Comparison of ENCODE assay signal across 22 cellular contexts in genomic region chr19:10670187-10670586, GRCh38. TPM values are rescaled to one million over a fixed set of nuclear protein-coding genes. Genes with fewer than 3 reads are reported as not detected.
DNase-seq lines count a peak whose midpoint lies in the region; ATAC-seq and TF ChIP-seq lines count a peak whose summit lies in the region.
"Had no signal": no experiment of that assay in that cellular context is flagged by ENCODE, and none has a peak within 500 bp of the region (broad histone marks: within the 10 kb centered on the region; RNA-seq: fewer than 3 reads in every experiment).

No MANE protein-coding gene starts in this region.

- peaks cover 57 to 100% (median 99%) of the 10 kb centered on the region in 11 experiments for H3K36me3 ChIP-seq in BLaER1 treated with 17β-estradiol and CSF1 and Interleukin-3, amounts not matched to agents 10 nM and 100 nM
- peaks cover 52 to 71% of the 10 kb centered on the region in 2 experiments for H3K36me3 ChIP-seq in HEK293 (ENCODE audit: control insufficient read depth in 2 of 2, insufficient read depth in 1 of 2, low read length in 2 of 2)
- H3K36me3 ChIP-seq: neural progenitor cell had no signal

- peak overlapping the region; percentile 42 to 75 (median 67); a peak in 20 of 22 replicates for H3K4me2 ChIP-seq in BLaER1 treated with 17β-estradiol and CSF1 and Interleukin-3, amounts not matched to agents 10 nM and 100 nM
- H3K4me2 ChIP-seq: neural progenitor cell had no signal

- no peak for TF ChIP-seq CTCF in HEK293 (tag by site-specific recombination; IDR thresholded peaks at IDR 0.05)

- CTCF ChIA-PET in HEK293 (lab: Yijun Ruan, JAX): interaction anchor here (0.6 kb wide), 1 partner anchor 23 kb away, joined by 3 read pairs; no protein-coding TSS in a partner anchor

- H3K27ac ChIP-seq in BLaER1 treated with 17β-estradiol and CSF1 and Interleukin-3, amounts not matched to agents 10 nM and 100 nM: no peak overlapping the region
- no peak overlapping the region for H3K27ac ChIP-seq in HEK293 (ENCODE audit: extremely low read depth, low read depth, low read length)
- H3K27ac ChIP-seq: C4-2B, HL-60, left lung, neural progenitor cell had no signal

- H3K4me3 Mint-ChIP-seq in effector memory CD8-positive, alpha-beta T cell: peak overlapping the region; percentile 3 to 52
- H3K4me3 Mint-ChIP-seq: neural progenitor cell had no signal

- peaks cover 76% of the 10 kb centered on the region for H3K36me3 Mint-ChIP-seq in effector memory CD8-positive, alpha-beta T cell (ENCODE audit: insufficient read depth)

- H3K27ac Mint-ChIP-seq in effector memory CD8-positive, alpha-beta T cell: peak overlapping the region; percentile 4 to 91
- H3K27ac Mint-ChIP-seq: neural progenitor cell had no signal

- POLR2A ChIA-PET in HEK293 (lab: Yijun Ruan, JAX): no interaction called here

- H3K9me3 ChIP-seq in BLaER1 treated with 17β-estradiol and CSF1 and Interleukin-3, amounts not matched to agents 10 nM and 100 nM (replicated peaks in 1 of 11): no peaks in the 10 kb centered on the region
- no peaks in the 10 kb centered on the region for H3K9me3 ChIP-seq in HEK293 (ENCODE audit: control insufficient read depth, insufficient read depth, low read depth, low read length)
- H3K9me3 ChIP-seq: esophagus muscularis mucosa, left lung had no signal

- H3K4me1 ChIP-seq in BLaER1 treated with 17β-estradiol and CSF1 and Interleukin-3, amounts not matched to agents 10 nM and 100 nM: peaks cover 54 to 80% (median 74%) of the 10 kb centered on the region in 10 experiments
- peaks cover 4% of the 10 kb centered on the region; the same call in 1 of the 2 replicates for H3K4me1 ChIP-seq in HEK293 (ENCODE audit: control insufficient read depth, insufficient read depth, low read length)
- H3K4me1 ChIP-seq: neural progenitor cell had no signal

- H3K27me3 ChIP-seq in BLaER1 treated with 17β-estradiol and CSF1 and Interleukin-3, amounts not matched to agents 10 nM and 100 nM: no peaks in the 10 kb centered on the region
- H3K27me3 ChIP-seq: esophagus muscularis mucosa, left lung, neural progenitor cell had no signal

- H3K4me3 ChIP-seq in BLaER1 treated with 17β-estradiol and CSF1 and Interleukin-3, amounts not matched to agents 10 nM and 100 nM: no peak overlapping the region
- no peak overlapping the region for H3K4me3 ChIP-seq in HEK293 (ENCODE audit: low read depth, low read length)
- H3K4me3 ChIP-seq: esophagus muscularis mucosa, left lung, neural progenitor cell had no signal

- H3K27me3 Mint-ChIP-seq in effector memory CD8-positive, alpha-beta T cell: no peaks in the 10 kb centered on the region
- H3K27me3 Mint-ChIP-seq: IgD-negative memory B cell had no signal

- DNase-seq in effector memory CD8-positive, alpha-beta T cell: no peak
- DNase-seq in myocyte (ENCODE audit: low read depth) (peak; percentile 52), NCI-H1048 (lab: John Stamatoyannopoulos, UW) (no peak), T1000 (lab: John Stamatoyannopoulos, UW) (no peak), A172 (ENCODE audit: low spot score) (no peak)
- DNase-seq: activated CD4-positive, alpha-beta T cell treated with anti-CD3 and anti-CD28 coated beads, Interleukin-2, amount 50 U/mL, for 48 hours; activated naive CD4-positive, alpha-beta T cell treated with Interleukin-2 at 50 U/mL for 16 hours; central memory CD4-positive, alpha-beta T cell; effector memory CD4-positive, alpha-beta T cell; head of caudate nucleus; SIG-M5; stimulated activated CD4-positive, alpha-beta T cell treated with anti-CD3 and anti-CD28 coated beads, Interleukin-12 subunit alpha, Interleukin-12 subunit beta, amount 100 ng/mL, for 4 hours had no signal

- peak overlapping the region in 7 of 11 experiments; percentile 4 to 42 (median 26); a peak in 9 of 22 replicates for H3K9ac ChIP-seq in BLaER1 treated with 17β-estradiol and CSF1 and Interleukin-3, amounts not matched to agents 10 nM and 100 nM
- H3K9ac ChIP-seq: neural progenitor cell had no signal

- H3K9me3 Mint-ChIP-seq in effector memory CD8-positive, alpha-beta T cell: no peaks in the 10 kb centered on the region
- H3K9me3 Mint-ChIP-seq: IgD-negative memory B cell, neural progenitor cell had no signal

- H4K20me1 ChIP-seq in BLaER1 treated with 17β-estradiol and CSF1 and Interleukin-3, amounts not matched to agents 10 nM and 100 nM: peaks cover 98 to 100% (median 100%) of the 10 kb centered on the region in 11 experiments

- H3K4me1 Mint-ChIP-seq in effector memory CD8-positive, alpha-beta T cell (ENCODE audit: low read depth in 2 of 2): peaks cover 34 to 36% of the 10 kb centered on the region in 2 donors

- ATAC-seq in effector memory CD8-positive, alpha-beta T cell (replicated peaks): no peak
- ATAC-seq in HG02981 (IDR thresholded peaks at IDR 0.05; ENCODE audit: unreplicated experiment): no peak
- ATAC-seq: HCT116, left lung had no signal

TF ChIP-seq in HEK293, 187 proteins besides CTCF, POLR2A, EP300 and RAD21 (continues in another document):
- TF ChIP-seq OSR2 (tag by site-specific recombination; IDR thresholded peaks at IDR 0.05): peak; percentile 71
- no peak for TF ChIP-seq OVOL3 (tag by site-specific recombination; IDR thresholded peaks at IDR 0.05)
- no peak for TF ChIP-seq EGR2 (tag by site-specific recombination; IDR thresholded peaks at IDR 0.05; ENCODE audit: low read depth)
- TF ChIP-seq ZNF580 (tag by site-specific recombination; IDR thresholded peaks at IDR 0.05): no peak
- TF ChIP-seq PRDM6 (tag by site-specific recombination; IDR thresholded peaks at IDR 0.05): peak; percentile 29
- no peak for TF ChIP-seq ZNF148 (tag by site-specific recombination; IDR thresholded peaks at IDR 0.05; ENCODE audit: borderline replicate concordance)
- no peak for TF ChIP-seq KLF7 (tag by site-specific recombination; IDR thresholded peaks at IDR 0.05; ENCODE audit: borderline replicate concordance)
- TF ChIP-seq KLF10 (tag by site-specific recombination; IDR thresholded peaks at IDR 0.05): no peak

RNA-seq across cellular contexts. Expression of gene ILF3, which starts 16.0 kb away (rescaled TPM):
- 94.6 and 116 TPM in 2 replicates for total RNA-seq in myocyte
- polyA plus RNA-seq in myocyte (2012): 116 TPM
- 171 and 172 TPM in 2 replicates for total RNA-seq in A172 (2014; rRNA removed; shearing (Covaris generic))

RNA-seq across cellular contexts. Expression of gene QTRT1, which starts 31.1 kb away (rescaled TPM):
- 40.5 and 43.1 TPM in 2 replicates for total RNA-seq in myocyte
- 69.1 TPM for polyA plus RNA-seq in myocyte (2012)
- total RNA-seq in A172 (2014; rRNA removed; shearing (Covaris generic)): 43.0 and 48.8 TPM in 2 replicates

RNA-seq across cellular contexts. Expression of gene SLC44A2, which starts 44.8 kb away (rescaled TPM):
- 81.9 and 100 TPM in 2 replicates for total RNA-seq in myocyte
- 231 TPM for polyA plus RNA-seq in myocyte (2012)
- total RNA-seq in A172 (2014; rRNA removed; shearing (Covaris generic)): 54.9 and 327 TPM in 2 replicates

RNA-seq across cellular contexts. Expression of gene DNM2, which starts 47.7 kb away (rescaled TPM):
- 64.8 and 71.8 TPM in 2 replicates for total RNA-seq in myocyte
- polyA plus RNA-seq in myocyte (2012): 105 TPM
- 51.7 and 56.0 TPM in 2 replicates for total RNA-seq in A172 (2014; rRNA removed; shearing (Covaris generic))
